ENCODE assay signal across 22 cellular contexts in genomic region chr7:534959-535358, GRCh38.
"Had no signal": no experiment of that assay in that cellular context is flagged by ENCODE, and none has a peak within 500 bp of the region (broad histone marks: within the 10 kb centered on the region; RNA-seq: fewer than 3 reads in every experiment).

No MANE protein-coding gene starts in this region.

- H3K4me1 Mint-ChIP-seq: T-cell had no signal

- H3K27ac ChIP-seq: HL-60 had no signal

- DNase-seq: Karpas-422, KG1, MG63, NCI-H1092, NCI-H1105 treated with DMSO at 0.1 percent for 48 hours, NCI-H1417 treated with DMSO at 0.1 percent for 48 hours, NCI-H146, NCI-H1694 treated with DMSO at 0.1 percent for 48 hours, NCI-H1930, NCI-H2081, NCI-H2107, NCI-H2227 treated with DMSO at 0.1 percent for 48 hours, NCI-H510A, NCI-H524 treated with DMSO at 0.1 percent for 48 hours, RPMI8226, SHP77, SK-N-SH, SW 1271, T-cell had no signal

- H3K4me3 ChIP-seq: MG63 had no signal

- H3K9me3 ChIP-seq: MG63, SK-N-SH had no signal

- H3K9ac ChIP-seq: SK-N-SH had no signal

- H3K36me3 Mint-ChIP-seq: T-cell had no signal

- H3K36me3 ChIP-seq: MG63 had no signal

- H3K4me2 ChIP-seq: SK-N-SH had no signal

- H3K4me3 Mint-ChIP-seq: T-cell had no signal

- FAIRE-seq: HTR-8/SVneo, RCC 7860 had no signal

- H3K9me3 Mint-ChIP-seq: T-cell had no signal

- ATAC-seq: T-cell had no signal

- H3K27ac Mint-ChIP-seq: T-cell had no signal
